In the genomic region with DNA sequence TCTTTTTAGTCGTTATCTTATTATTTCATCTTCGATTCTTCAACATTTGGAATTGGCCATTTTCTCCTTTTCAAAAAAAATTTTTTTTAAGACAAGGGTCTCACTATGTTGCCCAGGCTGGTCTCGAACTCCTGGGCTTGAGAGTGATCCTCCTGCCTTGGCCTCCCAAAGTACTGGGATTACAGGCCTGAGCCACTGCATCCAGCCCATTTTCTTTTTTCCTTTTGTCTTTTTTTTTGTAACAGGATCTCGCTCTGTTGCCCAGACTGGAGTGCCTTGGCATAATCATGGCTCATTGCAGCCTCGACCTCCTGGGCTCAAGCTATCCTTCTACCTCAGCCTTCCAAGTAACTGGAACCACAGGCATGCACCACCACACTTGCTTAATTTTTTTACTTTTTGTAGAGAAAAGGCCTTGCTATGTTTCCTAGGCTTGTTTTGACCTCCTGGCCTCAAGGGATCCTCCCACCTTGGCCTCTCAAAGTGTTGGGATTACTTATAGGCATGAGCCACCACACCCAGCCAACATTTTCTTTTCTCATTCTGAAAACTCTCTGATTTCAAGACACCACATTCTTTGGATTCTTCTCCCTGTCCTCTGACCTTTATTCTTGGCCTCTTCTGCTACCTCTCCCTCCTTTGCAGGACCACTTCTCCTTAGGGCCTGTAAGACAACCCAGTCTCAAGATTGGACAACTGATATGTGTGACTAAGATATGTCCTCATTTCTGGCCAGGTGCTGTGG, we compare ENCODE assay signal across 1 cellular context.
TF ChIP-seq lines count a peak whose summit lies in the region.

No MANE protein-coding gene starts in this region.

TF ChIP-seq in GM23338, 12 proteins besides CTCF, POLR2A, EP300 and RAD21 (continued from another document):
- no peak for TF ChIP-seq EZH2phosphoT487 (IDR thresholded peaks at IDR 0.05; ENCODE audit: unreplicated experiment)
- no peak for TF ChIP-seq STAT1 (IDR thresholded peaks at IDR 0.05; ENCODE audit: unreplicated experiment)
- TF ChIP-seq, protein P1, sequence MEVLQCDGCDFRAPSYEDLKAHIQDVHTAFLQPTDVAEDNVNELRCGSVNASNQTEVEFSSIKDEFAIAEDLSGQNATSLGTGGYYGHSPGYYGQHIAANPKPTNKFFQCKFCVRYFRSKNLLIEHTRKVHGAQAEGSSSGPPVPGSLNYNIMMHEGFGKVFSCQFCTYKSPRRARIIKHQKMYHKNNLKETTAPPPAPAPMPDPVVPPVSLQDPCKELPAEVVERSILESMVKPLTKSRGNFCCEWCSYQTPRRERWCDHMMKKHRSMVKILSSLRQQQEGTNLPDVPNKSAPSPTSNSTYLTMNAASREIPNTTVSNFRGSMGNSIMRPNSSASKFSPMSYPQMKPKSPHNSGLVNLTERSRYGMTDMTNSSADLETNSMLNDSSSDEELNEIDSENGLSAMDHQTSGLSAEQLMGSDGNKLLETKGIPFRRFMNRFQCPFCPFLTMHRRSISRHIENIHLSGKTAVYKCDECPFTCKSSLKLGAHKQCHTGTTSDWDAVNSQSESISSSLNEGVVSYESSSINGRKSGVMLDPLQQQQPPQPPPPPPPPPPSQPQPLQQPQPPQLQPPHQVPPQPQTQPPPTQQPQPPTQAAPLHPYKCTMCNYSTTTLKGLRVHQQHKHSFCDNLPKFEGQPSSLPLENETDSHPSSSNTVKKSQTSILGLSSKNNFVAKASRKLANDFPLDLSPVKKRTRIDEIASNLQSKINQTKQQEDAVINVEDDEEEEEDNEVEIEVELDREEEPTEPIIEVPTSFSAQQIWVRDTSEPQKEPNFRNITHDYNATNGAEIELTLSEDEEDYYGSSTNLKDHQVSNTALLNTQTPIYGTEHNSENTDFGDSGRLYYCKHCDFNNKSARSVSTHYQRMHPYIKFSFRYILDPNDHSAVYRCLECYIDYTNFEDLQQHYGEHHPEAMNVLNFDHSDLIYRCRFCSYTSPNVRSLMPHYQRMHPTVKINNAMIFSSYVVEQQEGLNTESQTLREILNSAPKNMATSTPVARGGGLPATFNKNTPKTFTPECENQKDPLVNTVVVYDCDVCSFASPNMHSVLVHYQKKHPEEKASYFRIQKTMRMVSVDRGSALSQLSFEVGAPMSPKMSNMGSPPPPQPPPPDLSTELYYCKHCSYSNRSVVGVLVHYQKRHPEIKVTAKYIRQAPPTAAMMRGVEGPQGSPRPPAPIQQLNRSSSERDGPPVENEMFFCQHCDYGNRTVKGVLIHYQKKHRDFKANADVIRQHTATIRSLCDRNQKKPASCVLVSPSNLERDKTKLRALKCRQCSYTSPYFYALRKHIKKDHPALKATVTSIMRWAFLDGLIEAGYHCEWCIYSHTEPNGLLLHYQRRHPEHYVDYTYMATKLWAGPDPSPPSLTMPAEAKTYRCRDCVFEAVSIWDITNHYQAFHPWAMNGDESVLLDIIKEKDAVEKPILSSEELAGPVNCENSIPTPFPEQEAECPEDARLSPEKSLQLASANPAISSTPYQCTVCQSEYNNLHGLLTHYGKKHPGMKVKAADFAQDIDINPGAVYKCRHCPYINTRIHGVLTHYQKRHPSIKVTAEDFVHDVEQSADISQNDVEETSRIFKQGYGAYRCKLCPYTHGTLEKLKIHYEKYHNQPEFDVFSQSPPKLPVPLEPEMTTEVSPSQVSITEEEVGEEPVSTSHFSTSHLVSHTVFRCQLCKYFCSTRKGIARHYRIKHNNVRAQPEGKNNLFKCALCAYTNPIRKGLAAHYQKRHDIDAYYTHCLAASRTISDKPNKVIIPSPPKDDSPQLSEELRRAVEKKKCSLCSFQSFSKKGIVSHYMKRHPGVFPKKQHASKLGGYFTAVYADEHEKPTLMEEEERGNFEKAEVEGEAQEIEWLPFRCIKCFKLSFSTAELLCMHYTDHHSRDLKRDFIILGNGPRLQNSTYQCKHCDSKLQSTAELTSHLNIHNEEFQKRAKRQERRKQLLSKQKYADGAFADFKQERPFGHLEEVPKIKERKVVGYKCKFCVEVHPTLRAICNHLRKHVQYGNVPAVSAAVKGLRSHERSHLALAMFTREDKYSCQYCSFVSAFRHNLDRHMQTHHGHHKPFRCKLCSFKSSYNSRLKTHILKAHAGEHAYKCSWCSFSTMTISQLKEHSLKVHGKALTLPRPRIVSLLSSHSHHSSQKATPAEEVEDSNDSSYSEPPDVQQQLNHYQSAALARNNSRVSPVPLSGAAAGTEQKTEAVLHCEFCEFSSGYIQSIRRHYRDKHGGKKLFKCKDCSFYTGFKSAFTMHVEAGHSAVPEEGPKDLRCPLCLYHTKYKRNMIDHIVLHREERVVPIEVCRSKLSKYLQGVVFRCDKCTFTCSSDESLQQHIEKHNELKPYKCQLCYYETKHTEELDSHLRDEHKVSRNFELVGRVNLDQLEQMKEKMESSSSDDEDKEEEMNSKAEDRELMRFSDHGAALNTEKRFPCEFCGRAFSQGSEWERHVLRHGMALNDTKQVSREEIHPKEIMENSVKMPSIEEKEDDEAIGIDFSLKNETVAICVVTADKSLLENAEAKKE (CRISPR knock-in tag; IDR thresholded peaks at IDR 0.05), result no peak
- TF ChIP-seq ZNF114 (CRISPR knock-in tag; IDR thresholded peaks at IDR 0.05), result no peak
- TF ChIP-seq, protein P2, sequence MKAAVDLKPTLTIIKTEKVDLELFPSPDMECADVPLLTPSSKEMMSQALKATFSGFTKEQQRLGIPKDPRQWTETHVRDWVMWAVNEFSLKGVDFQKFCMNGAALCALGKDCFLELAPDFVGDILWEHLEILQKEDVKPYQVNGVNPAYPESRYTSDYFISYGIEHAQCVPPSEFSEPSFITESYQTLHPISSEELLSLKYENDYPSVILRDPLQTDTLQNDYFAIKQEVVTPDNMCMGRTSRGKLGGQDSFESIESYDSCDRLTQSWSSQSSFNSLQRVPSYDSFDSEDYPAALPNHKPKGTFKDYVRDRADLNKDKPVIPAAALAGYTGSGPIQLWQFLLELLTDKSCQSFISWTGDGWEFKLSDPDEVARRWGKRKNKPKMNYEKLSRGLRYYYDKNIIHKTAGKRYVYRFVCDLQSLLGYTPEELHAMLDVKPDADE (IDR thresholded peaks at IDR 0.05), result no peak
- no peak for TF ChIP-seq NANOG (IDR thresholded peaks at IDR 0.05; ENCODE audit: borderline replicate concordance)
- no peak for TF ChIP-seq EZH2 (IDR thresholded peaks at IDR 0.05; ENCODE audit: low read depth, unreplicated experiment)
- TF ChIP-seq, protein P3, sequence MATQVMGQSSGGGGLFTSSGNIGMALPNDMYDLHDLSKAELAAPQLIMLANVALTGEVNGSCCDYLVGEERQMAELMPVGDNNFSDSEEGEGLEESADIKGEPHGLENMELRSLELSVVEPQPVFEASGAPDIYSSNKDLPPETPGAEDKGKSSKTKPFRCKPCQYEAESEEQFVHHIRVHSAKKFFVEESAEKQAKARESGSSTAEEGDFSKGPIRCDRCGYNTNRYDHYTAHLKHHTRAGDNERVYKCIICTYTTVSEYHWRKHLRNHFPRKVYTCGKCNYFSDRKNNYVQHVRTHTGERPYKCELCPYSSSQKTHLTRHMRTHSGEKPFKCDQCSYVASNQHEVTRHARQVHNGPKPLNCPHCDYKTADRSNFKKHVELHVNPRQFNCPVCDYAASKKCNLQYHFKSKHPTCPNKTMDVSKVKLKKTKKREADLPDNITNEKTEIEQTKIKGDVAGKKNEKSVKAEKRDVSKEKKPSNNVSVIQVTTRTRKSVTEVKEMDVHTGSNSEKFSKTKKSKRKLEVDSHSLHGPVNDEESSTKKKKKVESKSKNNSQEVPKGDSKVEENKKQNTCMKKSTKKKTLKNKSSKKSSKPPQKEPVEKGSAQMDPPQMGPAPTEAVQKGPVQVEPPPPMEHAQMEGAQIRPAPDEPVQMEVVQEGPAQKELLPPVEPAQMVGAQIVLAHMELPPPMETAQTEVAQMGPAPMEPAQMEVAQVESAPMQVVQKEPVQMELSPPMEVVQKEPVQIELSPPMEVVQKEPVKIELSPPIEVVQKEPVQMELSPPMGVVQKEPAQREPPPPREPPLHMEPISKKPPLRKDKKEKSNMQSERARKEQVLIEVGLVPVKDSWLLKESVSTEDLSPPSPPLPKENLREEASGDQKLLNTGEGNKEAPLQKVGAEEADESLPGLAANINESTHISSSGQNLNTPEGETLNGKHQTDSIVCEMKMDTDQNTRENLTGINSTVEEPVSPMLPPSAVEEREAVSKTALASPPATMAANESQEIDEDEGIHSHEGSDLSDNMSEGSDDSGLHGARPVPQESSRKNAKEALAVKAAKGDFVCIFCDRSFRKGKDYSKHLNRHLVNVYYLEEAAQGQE (IDR thresholded peaks at IDR 0.05; ENCODE audit: unreplicated experiment), result no peak
- no peak for TF ChIP-seq ZNF331 (CRISPR knock-in tag; IDR thresholded peaks at IDR 0.05; ENCODE audit: low read depth)
- TF ChIP-seq CREB1 (CRISPR knock-in tag; IDR thresholded peaks at IDR 0.05; ENCODE audit: low read depth), result no peak
- no peak for TF ChIP-seq JUNB (IDR thresholded peaks at IDR 0.05; ENCODE audit: unreplicated experiment)
